In genomic region chr2:219249203-219249980, GRCh38 we compare ENCODE assay signal across 8 cellular contexts. TPM values are rescaled to one million over a fixed set of nuclear protein-coding genes. Genes with fewer than 3 reads are reported as not detected.
DNase-seq lines count a peak whose midpoint lies in the region; ATAC-seq and TF ChIP-seq lines count a peak whose summit lies in the region.

No MANE protein-coding gene starts in this region.

- no peak overlapping the region for H2AFZ ChIP-seq in hepatocyte

- no peak overlapping the region for H3K4me3 ChIP-seq in HUES48 (ENCODE audit: low read depth, low read length)
- H3K4me3 ChIP-seq in hepatocyte = no peak overlapping the region
- H3K4me3 ChIP-seq in sigmoid colon = no peak overlapping the region

- TF ChIP-seq EP300 in sigmoid colon (IDR thresholded peaks at IDR 0.05) = no peak

- H3K9me2 ChIP-seq in hepatocyte (replicated peaks; ENCODE audit: insufficient read depth) = no peaks in the 10 kb centered on the region

- no peaks in the 10 kb centered on the region for H4K20me1 ChIP-seq in hepatocyte (ENCODE audit: insufficient read depth, poor library complexity, severe bottlenecking)

- no peak for TF ChIP-seq CTCF in hepatocyte (IDR thresholded peaks at IDR 0.05; ENCODE audit: poor library complexity)
- TF ChIP-seq CTCF in sigmoid colon (IDR thresholded peaks at IDR 0.05) = no peak

- H3K27ac ChIP-seq in HUES48 (ENCODE audit: low read depth, low read length) (peak overlapping the region; percentile 70), hepatocyte (peak overlapping the region; percentile 97), sigmoid colon (peak overlapping the region; percentile 79 to 87 (median 82))

- no peaks in the 10 kb centered on the region for H3K9me3 ChIP-seq in HUES48 (ENCODE audit: control insufficient read depth, insufficient read depth, low read length)
- H3K9me3 ChIP-seq in hepatocyte (ENCODE audit: low read depth) = no peaks in the 10 kb centered on the region
- no peaks in the 10 kb centered on the region for H3K9me3 ChIP-seq in sigmoid colon

- WGBS in hepatocyte (ENCODE audit: low lambda C conversion rate, missing lambda C conversion rate) = 17% methylated on average over 7 of the region's 7 CpGs
- WGBS in sigmoid colon, 2 donors = 4 to 9% methylated on average over 7 of the region's 7 CpGs

- intact Hi-C loops in sigmoid colon (cut with DNase I) = no loop called here

- H3K4me1 ChIP-seq in HUES48 (ENCODE audit: control insufficient read depth, insufficient read depth, low read length) (peaks cover 15% of the 10 kb centered on the region), hepatocyte (ENCODE audit: insufficient read depth) (peaks cover 56% of the 10 kb centered on the region), sigmoid colon (peaks cover 0 to 74% (median 72%) of the 10 kb centered on the region in 4 donors)

- ATAC-seq in GM19438 (IDR thresholded peaks at IDR 0.05; ENCODE audit: low read depth, unreplicated experiment) (peak; percentile 49), GM18519 (IDR thresholded peaks at IDR 0.05; ENCODE audit: low FRiP score, unreplicated experiment) (no peak)

- TF ChIP-seq POLR2A in sigmoid colon (IDR thresholded peaks at IDR 0.05) = no peak

- H3K4me2 ChIP-seq in hepatocyte = peak overlapping the region; percentile 62

- in situ Hi-C loops in Caki2 (cut with HindIII; ENCODE audit: low pct_unique_long_range_greater_than_20kb, low sequenced_read_pairs) = no loop called here

- peak; percentile 86 for DNase-seq in Caki2 (ENCODE audit: low read depth)
- DNase-seq in RPMI7951 (ENCODE audit: low read depth) = peak; percentile 85
- DNase-seq in astrocyte of the hippocampus (ENCODE audit: low read depth, low spot score) = peak; percentile 93
- DNase-seq in hepatocyte (ENCODE audit: low spot score) = peak; percentile 88
- DNase-seq in sigmoid colon = peak; percentile 91

- H3K27me3 ChIP-seq in HUES48 (ENCODE audit: control insufficient read depth, insufficient read depth, low read length) (peaks cover 33% of the 10 kb centered on the region), hepatocyte (peaks cover 22% of the 10 kb centered on the region), sigmoid colon (no peaks in the 10 kb centered on the region)

- H3K9ac ChIP-seq in HUES48 (ENCODE audit: low read depth, low read length) = no peak overlapping the region

- H3K36me3 ChIP-seq in HUES48 (ENCODE audit: control insufficient read depth, insufficient read depth, low read length) = peaks cover 29% of the 10 kb centered on the region
- H3K36me3 ChIP-seq in hepatocyte (replicated peaks; ENCODE audit: insufficient read depth, low read depth) = no peaks in the 10 kb centered on the region
- peaks cover 0 to 40% (median 8%) of the 10 kb centered on the region in 4 donors for H3K36me3 ChIP-seq in sigmoid colon

- peaks cover 22% of the 10 kb centered on the region for H3K79me2 ChIP-seq in hepatocyte

RNA-seq across cellular contexts. Expression of gene TUBA4B, which starts 3.7 kb away (rescaled TPM):
- total RNA-seq in Caki2 (2014; rRNA removed; shearing (Covaris generic); ENCODE audit: low replicate concordance) = 0.10 TPM in 1 of 2 replicates, not detected in the other
- not detected in 2 replicates for total RNA-seq in RPMI7951 (2014; rRNA removed; shearing (Covaris generic))
- 0.13 TPM in 1 of 2 replicates, not detected in the other for total RNA-seq in hepatocyte
- polyA plus RNA-seq in hepatocyte = not detected in 2 replicates
- total RNA-seq in sigmoid colon = not detected
- not detected for polyA plus RNA-seq in sigmoid colon

RNA-seq across cellular contexts. Expression of gene STK16, which starts 4.1 kb away (rescaled TPM):
- total RNA-seq in Caki2 (2014; rRNA removed; shearing (Covaris generic); ENCODE audit: low replicate concordance) = 45.2 and 60.8 TPM in 2 replicates
- 24.0 and 28.5 TPM in 2 replicates for total RNA-seq in RPMI7951 (2014; rRNA removed; shearing (Covaris generic))
- total RNA-seq in hepatocyte = 35.6 and 38.8 TPM in 2 replicates
- 7.7 and 10.1 TPM in 2 replicates for polyA plus RNA-seq in hepatocyte
- total RNA-seq in sigmoid colon = 10 to 100 TPM; 12.2 to 19.9 (median 18.2) TPM
- polyA plus RNA-seq in sigmoid colon = 10 to 100 TPM; 45.3 to 61.7 (median 57.1) TPM

RNA-seq across cellular contexts. Expression of gene GLB1L, which starts 4.1 kb away (rescaled TPM):
- 26.1 and 35.4 TPM in 2 replicates for total RNA-seq in Caki2 (2014; rRNA removed; shearing (Covaris generic); ENCODE audit: low replicate concordance)
- 30.0 and 35.0 TPM in 2 replicates for total RNA-seq in RPMI7951 (2014; rRNA removed; shearing (Covaris generic))
- total RNA-seq in hepatocyte (5.9 and 9.6 TPM in 2 replicates), sigmoid colon (10 to 100 TPM in 1 of 4 donors, 1 to 10 TPM in 3; 6.9 to 26.0 (median 8.2) TPM)
- polyA plus RNA-seq in hepatocyte (1.7 and 6.6 TPM in 2 replicates), sigmoid colon (1 to 10 TPM; 2.1 to 4.3 (median 3.6) TPM)

RNA-seq across cellular contexts. Expression of gene TUBA4A, which starts 4.3 kb away (rescaled TPM):
- total RNA-seq in Caki2 (2014; rRNA removed; shearing (Covaris generic); ENCODE audit: low replicate concordance) = 23.9 and 24.9 TPM in 2 replicates
- total RNA-seq in RPMI7951 (2014; rRNA removed; shearing (Covaris generic)) = 31.1 and 42.2 TPM in 2 replicates
- total RNA-seq in hepatocyte = 4.7 and 9.6 TPM in 2 replicates
- 10.5 and 14.3 TPM in 2 replicates for polyA plus RNA-seq in hepatocyte
- 100 to 1,000 TPM in 1 of 4 donors, 10 to 100 TPM in 3; 47.1 to 109 (median 55.0) TPM for total RNA-seq in sigmoid colon
- polyA plus RNA-seq in sigmoid colon = 10 to 100 TPM; 74.4 to 95.4 (median 76.9) TPM

RNA-seq across cellular contexts. Expression of gene ANKZF1, which starts 19.8 kb away (rescaled TPM):
- total RNA-seq in Caki2 (2014; rRNA removed; shearing (Covaris generic); ENCODE audit: low replicate concordance) = 20.7 and 45.6 TPM in 2 replicates
- 27.5 and 28.8 TPM in 2 replicates for total RNA-seq in RPMI7951 (2014; rRNA removed; shearing (Covaris generic))
- total RNA-seq in hepatocyte (25.2 and 37.5 TPM in 2 replicates), sigmoid colon (10 to 100 TPM; 28.1 to 52.6 (median 41.1) TPM)
- polyA plus RNA-seq in hepatocyte (41.6 and 47.1 TPM in 2 replicates), sigmoid colon (10 to 100 TPM in 1 of 3 donors, 1 to 10 TPM in 2; 9.0 to 36.9 (median 9.7) TPM)
